In genomic region chr7:116782177-116782711, GRCh38 we compare ENCODE assay signal across 1 cellular context.
TF ChIP-seq lines count a peak whose summit lies in the region.

No MANE protein-coding gene starts in this region.

TF ChIP-seq in GM23338, 12 proteins besides CTCF, POLR2A, EP300 and RAD21 (continued from another document):
- TF ChIP-seq ZNF462 (CRISPR knock-in tag; IDR thresholded peaks at IDR 0.05), result no peak
- TF ChIP-seq REST (IDR thresholded peaks at IDR 0.05; ENCODE audit: unreplicated experiment), result no peak
- no peak for TF ChIP-seq EZH2 (IDR thresholded peaks at IDR 0.05; ENCODE audit: low read depth, unreplicated experiment)
